ENCODE assay signal across 8 cellular contexts in the genomic region with DNA sequence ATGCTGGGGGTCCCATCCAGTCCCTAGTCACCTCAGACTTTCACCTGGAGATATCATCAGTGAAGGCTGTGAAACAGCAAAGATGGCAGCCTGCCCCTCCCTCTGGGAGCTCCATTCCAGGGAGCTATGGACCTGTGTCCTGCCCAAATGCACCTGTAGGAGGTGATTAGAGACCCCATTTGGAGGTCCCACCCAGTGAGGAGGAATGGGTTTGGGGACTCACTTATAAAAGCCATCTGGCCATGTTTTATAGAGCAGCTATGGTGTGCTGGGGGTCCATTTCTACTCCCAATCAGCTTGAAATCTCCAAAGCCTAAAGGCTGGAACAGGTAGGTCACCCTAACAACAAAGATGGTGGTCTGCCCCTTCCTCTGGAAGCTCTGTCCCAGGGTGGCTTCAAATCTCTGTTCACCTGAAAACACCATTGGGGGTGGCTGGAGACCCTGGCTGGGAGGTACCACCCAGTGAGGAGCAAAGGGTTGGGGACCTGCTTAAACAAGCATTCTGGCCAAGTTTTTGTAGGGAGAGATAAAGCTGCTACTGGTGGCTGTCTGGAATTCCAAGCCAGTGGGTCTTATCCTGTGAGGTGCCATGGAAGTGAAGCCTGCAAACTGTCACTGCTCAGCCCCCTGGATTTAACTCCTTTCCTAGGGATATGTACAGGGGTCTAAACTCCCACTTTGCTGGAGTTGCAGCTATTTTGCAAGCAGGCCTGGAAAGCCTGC.
"Had no signal": no experiment of that assay in that cellular context is flagged by ENCODE, and none has a peak within 500 bp of the region (broad histone marks: within the 10 kb centered on the region; RNA-seq: fewer than 3 reads in every experiment).

No MANE protein-coding gene starts in this region.

- H3K4me3 ChIP-seq: GM23248, GM23338, HAP-1 had no signal

- H3K4me2 ChIP-seq: GM23338 had no signal

- DNase-seq: GM23248, GOT3, H7, H9, HCEC 1CT, HFFc6 had no signal

- H3K36me3 ChIP-seq: HAP-1 had no signal

- H2AFZ ChIP-seq: GM23248, GM23338 had no signal

- H3K27ac ChIP-seq: GM23248 had no signal

- H3K9ac ChIP-seq: GM23248 had no signal

- H3K4me1 ChIP-seq: HAP-1 had no signal
